1 cellular context compared by ENCODE assay signal in genomic region chr15:48406911-48407310, GRCh38.
TF ChIP-seq lines count a peak whose summit lies in the region.

No MANE protein-coding gene starts in this region.

TF ChIP-seq in H1, 55 proteins besides CTCF, POLR2A, EP300 and RAD21 (continued from another document):
- TF ChIP-seq CEBPB (IDR thresholded peaks at IDR 0.05; ENCODE audit: low read depth, low read length) (no peak), FOSL1 (IDR thresholded peaks at IDR 0.05; ENCODE audit: insufficient read depth, low read depth, low read length) (no peak)
